Comparison of ENCODE assay signal across 8 cellular contexts in genomic region chr10:91493313-91493712, GRCh38.
A peak's percentile ranks its signal among the peaks of the same experiment; 100 is the strongest.
DNase-seq lines count a peak whose midpoint lies in the region; ATAC-seq and TF ChIP-seq lines count a peak whose summit lies in the region.

No MANE protein-coding gene starts in this region.

- H3K18ac ChIP-seq in mesendoderm (ENCODE audit: low read length): no peak overlapping the region

- peaks cover 9% of the 10 kb centered on the region for H3K4me1 ChIP-seq in Loucy (ENCODE audit: insufficient read depth, low read length, poor library complexity, severe bottlenecking)
- no peaks in the 10 kb centered on the region for H3K4me1 ChIP-seq in mesendoderm (ENCODE audit: control insufficient read depth, low read depth, low read length)

- no peak overlapping the region for H3K9ac ChIP-seq in Loucy (ENCODE audit: low read depth, low read length, poor library complexity, severe bottlenecking)
- H3K9ac ChIP-seq in mesendoderm (ENCODE audit: low read length): no peak overlapping the region

- H2AFZ ChIP-seq in Loucy (ENCODE audit: low read length): no peak overlapping the region

- no peak overlapping the region for H3K4me3 ChIP-seq in Loucy (ENCODE audit: low read length, poor library complexity, severe bottlenecking)
- no peak overlapping the region for H3K4me3 ChIP-seq in choroid plexus epithelial cell (ENCODE audit: low read depth, low read length)
- H3K4me3 ChIP-seq in mesendoderm (ENCODE audit: low read length): no peak overlapping the region

- H3K36me3 ChIP-seq in Loucy (ENCODE audit: insufficient read depth, low read length) (no peaks in the 10 kb centered on the region), mesendoderm (ENCODE audit: control insufficient read depth, insufficient read depth, low read length) (no peaks in the 10 kb centered on the region)

- no peak overlapping the region for H3K4ac ChIP-seq in mesendoderm (ENCODE audit: low read depth, low read length)

- no peak overlapping the region for H4K5ac ChIP-seq in mesendoderm (ENCODE audit: low read length)

- ATAC-seq in GM18519 (IDR thresholded peaks at IDR 0.05; ENCODE audit: low FRiP score, unreplicated experiment) (no peak), HG03280 (IDR thresholded peaks at IDR 0.05; ENCODE audit: unreplicated experiment) (no peak)

- TF ChIP-seq CTCF in Loucy (conservative IDR thresholded peaks at IDR 0.05; ENCODE audit: low read length) (peak; percentile 51), choroid plexus epithelial cell (conservative IDR thresholded peaks at IDR 0.05; ENCODE audit: low read depth, low read length) (no peak)

- H2BK5ac ChIP-seq in mesendoderm (ENCODE audit: low read length): no peak overlapping the region

- H3K79me1 ChIP-seq in mesendoderm (ENCODE audit: low read length): no peaks in the 10 kb centered on the region

- H3K9me2 ChIP-seq in Loucy (replicated peaks; ENCODE audit: low read depth, low read length): no peaks in the 10 kb centered on the region

- H4K20me1 ChIP-seq in Loucy (ENCODE audit: insufficient read depth, low read length, poor library complexity, severe bottlenecking): no peaks in the 10 kb centered on the region

- H2AK5ac ChIP-seq in mesendoderm (ENCODE audit: low read length): no peak overlapping the region

- no peak overlapping the region for H4K8ac ChIP-seq in mesendoderm (ENCODE audit: low read depth, low read length)

- H2BK15ac ChIP-seq in mesendoderm (replicated peaks; ENCODE audit: low read depth): no peak overlapping the region

- H2BK120ac ChIP-seq in mesendoderm (ENCODE audit: low read depth, low read length): no peak overlapping the region

- H3K79me2 ChIP-seq in Loucy (ENCODE audit: insufficient read depth, low read length) (no peaks in the 10 kb centered on the region), mesendoderm (ENCODE audit: control insufficient read depth, insufficient read depth, low read length) (no peaks in the 10 kb centered on the region)

- in situ Hi-C loops in Caki2 (cut with HindIII; ENCODE audit: low pct_unique_long_range_greater_than_20kb, low sequenced_read_pairs): no loop called here

- H3F3A ChIP-seq in Loucy (ENCODE audit: low read depth): peaks cover 4% of the 10 kb centered on the region; the same call in 1 of the 2 replicates

- H3K23ac ChIP-seq in mesendoderm (ENCODE audit: low read length): no peak overlapping the region

- peak; percentile 41 for DNase-seq in Caki2 (ENCODE audit: low read depth)
- peak; percentile 74 for DNase-seq in choroid plexus epithelial cell (ENCODE audit: low read depth)
- peak; percentile 43 for DNase-seq in mesendoderm
- no peak for DNase-seq in SKM-1 treated with dmso at 0.1 percent for 144 hours (lab: John Stamatoyannopoulos, UW; ENCODE audit: unreplicated experiment)
- no peak for DNase-seq in COR-L47 (lab: John Stamatoyannopoulos, UW)

- H3K27me3 ChIP-seq in Loucy (ENCODE audit: insufficient read depth, low read length, poor library complexity, severe bottlenecking): no peaks in the 10 kb centered on the region
- no peaks in the 10 kb centered on the region for H3K27me3 ChIP-seq in mesendoderm (ENCODE audit: insufficient read depth, low read length, poor library complexity)

- WGBS in mesendoderm (ENCODE audit: extremely low coverage, insufficient coverage, low lambda C conversion rate): no CpG with 5 or more reads among the region's 2 CpGs

- H3K4me2 ChIP-seq in Loucy (ENCODE audit: low read depth, low read length, poor library complexity, severe bottlenecking): no peak overlapping the region
- H3K4me2 ChIP-seq in mesendoderm (ENCODE audit: low read length): no peak overlapping the region

- H3K9me3 ChIP-seq in Loucy (ENCODE audit: insufficient read depth, low read depth, low read length): no peaks in the 10 kb centered on the region

- H3K27ac ChIP-seq in mesendoderm (ENCODE audit: low read depth, low read length): no peak overlapping the region

- H3K56ac ChIP-seq in mesendoderm (ENCODE audit: low read length): no peak overlapping the region

Comparison
In these comparisons a context has a peak if more than half of its experiments do, and no peak if none do; other contexts are left out.
1. DNase-seq: peak in Caki2 (single experiment), choroid plexus epithelial cell (single experiment) and mesendoderm (single experiment); none in SKM-1 treated with dmso at 0.1 percent for 144 hours (single experiment) and COR-L47 (single experiment).